19 cellular contexts compared by ENCODE assay signal in genomic region chr3:114035896-114036295, GRCh38. TPM values are rescaled to one million over a fixed set of nuclear protein-coding genes. Genes with fewer than 3 reads are reported as not detected.
DNase-seq lines count a peak whose midpoint lies in the region; ATAC-seq lines count a peak whose summit lies in the region.
"Had no signal": no experiment of that assay in that cellular context is flagged by ENCODE, and none has a peak within 500 bp of the region (broad histone marks: within the 10 kb centered on the region; RNA-seq: fewer than 3 reads in every experiment).

No MANE protein-coding gene starts in this region.

- H3K4me2 ChIP-seq in GM23248 (ENCODE audit: unreplicated experiment) = no peak overlapping the region
- H3K4me2 ChIP-seq in mesenchymal stem cell (ENCODE audit: low read length, poor library complexity, severe bottlenecking) = no peak overlapping the region
- H3K4me2 ChIP-seq: GM23338 had no signal

- no peaks in the 10 kb centered on the region for H3K79me1 ChIP-seq in mesenchymal stem cell (replicated peaks; ENCODE audit: low read length, poor library complexity, severe bottlenecking)

- ATAC-seq in GM18907 (IDR thresholded peaks at IDR 0.05; ENCODE audit: unreplicated experiment) (no peak), GM19452 (IDR thresholded peaks at IDR 0.05; ENCODE audit: unreplicated experiment) (no peak)
- ATAC-seq: GM23338, HCT116, K562 had no signal

- no peak overlapping the region for H3K14ac ChIP-seq in mesenchymal stem cell (ENCODE audit: low read length in 2 of 2)

- H2BK15ac ChIP-seq in mesenchymal stem cell (ENCODE audit: low read depth, poor library complexity, severe bottlenecking) = no peak overlapping the region

- no peak overlapping the region for H3K4me3 ChIP-seq in GM23248
- no peak overlapping the region for H3K4me3 ChIP-seq in mesenchymal stem cell (ENCODE audit: insufficient read depth in 1 of 2, low read depth in 1 of 2, low read length in 2 of 2)
- H3K4me3 ChIP-seq: GM23338, K562 had no signal

- H3K9ac ChIP-seq in GM23248 = no peak overlapping the region
- peak overlapping the region; percentile 28 for H3K9ac ChIP-seq in mesenchymal stem cell (ENCODE audit: low read length)

- H3K27ac ChIP-seq in GM23248 (peak overlapping the region; percentile 9; the same call in 1 of the 2 replicates), mesenchymal stem cell (ENCODE audit: low read length, poor library complexity, severe bottlenecking) (no peak overlapping the region)
- H3K27ac ChIP-seq: C4-2B had no signal

- H2AK5ac ChIP-seq in mesenchymal stem cell (ENCODE audit: low read length, severe bottlenecking) = no peak overlapping the region

- no peak overlapping the region for H3K18ac ChIP-seq in mesenchymal stem cell (ENCODE audit: low read depth in 1 of 2, low read length in 2 of 2)

- no peak overlapping the region for H2BK5ac ChIP-seq in mesenchymal stem cell (ENCODE audit: low read depth, low read length, poor library complexity, severe bottlenecking)

- H3K36me3 ChIP-seq in GM23248 (ENCODE audit: low read depth) (no peaks in the 10 kb centered on the region; the same call in 1 of the 2 replicates), mesenchymal stem cell (ENCODE audit: control insufficient read depth in 1 of 2, insufficient read depth in 2 of 2, low read depth in 1 of 2, low read length in 2 of 2) (peaks cover 0 to 36% of the 10 kb centered on the region in 2 experiments)

- DNase-seq in GM23248 = peak; percentile 23
- peak; percentile 66 for DNase-seq in fibroblast of gingiva (ENCODE audit: low read depth)
- no peak for DNase-seq in mesenchymal stem cell
- DNase-seq in activated CD4-positive, alpha-beta T cell treated with anti-CD3 and anti-CD28 coated beads, Interleukin-2, amount 10 ng/mL, durations not matched to agents 24 days and 14 days = no peak
- DNase-seq: ACHN; AML-193; Caco-2; CD4-positive, alpha-beta T cell; DMS153; DMS79; GDM1; H7 had no signal

- no peaks in the 10 kb centered on the region for H4K20me1 ChIP-seq in GM23248 (ENCODE audit: insufficient read depth)

- no peak overlapping the region for H4K8ac ChIP-seq in mesenchymal stem cell (ENCODE audit: low read length)

- H3K27me3 Mint-ChIP-seq in activated CD4-positive, alpha-beta T cell treated with anti-CD3 and anti-CD28 coated beads, Interleukin-2, amount 10 ng/mL, durations not matched to agents 24 days and 14 days = no peaks in the 10 kb centered on the region
- H3K27me3 Mint-ChIP-seq: CD4-positive, alpha-beta T cell had no signal

- no peak overlapping the region for H2BK12ac ChIP-seq in mesenchymal stem cell (ENCODE audit: low read length in 2 of 2)

- H3K36me3 Mint-ChIP-seq in activated CD4-positive, alpha-beta T cell treated with anti-CD3 and anti-CD28 coated beads, Interleukin-2, amount 10 ng/mL, durations not matched to agents 24 days and 14 days (ENCODE audit: low read depth) = peaks cover 6% of the 10 kb centered on the region

- no peaks in the 10 kb centered on the region; the same call in 1 of the 2 replicates for H3K9me2 ChIP-seq in GM23248 (ENCODE audit: insufficient read depth)

- no peak overlapping the region for H2AFZ ChIP-seq in GM23248
- H2AFZ ChIP-seq in mesenchymal stem cell (ENCODE audit: low read depth, low read length) = no peak overlapping the region
- H2AFZ ChIP-seq: GM23338 had no signal

- H2BK120ac ChIP-seq in mesenchymal stem cell (ENCODE audit: low read depth, low read length) = no peak overlapping the region

- no peaks in the 10 kb centered on the region for H3K9me3 Mint-ChIP-seq in activated CD4-positive, alpha-beta T cell treated with anti-CD3 and anti-CD28 coated beads, Interleukin-2, amount 10 ng/mL, durations not matched to agents 24 days and 14 days
- H3K9me3 Mint-ChIP-seq: CD4-positive, alpha-beta T cell; GM23338; HFFc6 had no signal

- in situ Hi-C loops in GM23248 (cut with MboI) = no loop called here

- peaks cover 11% of the 10 kb centered on the region for H3F3A ChIP-seq in GM23248 (ENCODE audit: insufficient read depth)

- intact Hi-C loops in activated CD4-positive, alpha-beta T cell treated with anti-CD3 and anti-CD28 coated beads, Interleukin-2, amount 10 ng/mL, durations not matched to agents 24 days and 14 days (cut with micrococcal nuclease) = no loop called here

- no peak overlapping the region for H4K91ac ChIP-seq in mesenchymal stem cell (ENCODE audit: low read length)

- WGBS in GM23248 (ENCODE audit: low coverage in 1 of 2, low lambda C conversion rate in 2 of 2, missing lambda C conversion rate in 2 of 2), 2 experiments = 4 to 7% methylated on average over 3 of the region's 3 CpGs
- WGBS in mesenchymal stem cell = 96% methylated on average over 2 of the region's 3 CpGs

- no peaks in the 10 kb centered on the region for H3K79me2 ChIP-seq in GM23248 (ENCODE audit: insufficient read depth)

- H3K4me1 ChIP-seq in GM23248 (ENCODE audit: insufficient read depth) = peaks cover 17% of the 10 kb centered on the region
- H3K4me1 ChIP-seq in mesenchymal stem cell (ENCODE audit: control insufficient read depth, insufficient read depth, low read depth, low read length) = no peaks in the 10 kb centered on the region
- H3K4me1 ChIP-seq: Caco-2 had no signal

- H3K4ac ChIP-seq in mesenchymal stem cell (ENCODE audit: low read depth in 1 of 2, low read length in 2 of 2) = no peak overlapping the region

- no peak overlapping the region for H3K4me3 Mint-ChIP-seq in activated CD4-positive, alpha-beta T cell treated with anti-CD3 and anti-CD28 coated beads, Interleukin-2, amount 10 ng/mL, durations not matched to agents 24 days and 14 days
- H3K4me3 Mint-ChIP-seq: CD4-positive, alpha-beta T cell; GM23338; HFFc6 had no signal

- H3K23ac ChIP-seq in mesenchymal stem cell (ENCODE audit: low read length in 2 of 2) = no peak overlapping the region

- H3K9me3 ChIP-seq in GM23248 (ENCODE audit: low read depth) (no peaks in the 10 kb centered on the region), mesenchymal stem cell (ENCODE audit: control insufficient read depth, low read length) (no peaks in the 10 kb centered on the region)
- H3K9me3 ChIP-seq: Caco-2 had no signal

- H3K4me1 Mint-ChIP-seq in activated CD4-positive, alpha-beta T cell treated with anti-CD3 and anti-CD28 coated beads, Interleukin-2, amount 10 ng/mL, durations not matched to agents 24 days and 14 days = no peaks in the 10 kb centered on the region

- H3K27me3 ChIP-seq in GM23248 (replicated peaks; ENCODE audit: insufficient read depth) = no peaks in the 10 kb centered on the region
- H3K27me3 ChIP-seq in mesenchymal stem cell (ENCODE audit: control insufficient read depth in 1 of 2, insufficient read depth in 1 of 2, low read length in 2 of 2) = no peaks in the 10 kb centered on the region

- H3K27ac Mint-ChIP-seq in activated CD4-positive, alpha-beta T cell treated with anti-CD3 and anti-CD28 coated beads, Interleukin-2, amount 10 ng/mL, durations not matched to agents 24 days and 14 days = no peak overlapping the region
- H3K27ac Mint-ChIP-seq: CD4-positive, alpha-beta T cell; GM23338; HFFc6 had no signal

RNA-seq across cellular contexts. Expression of gene CCDC191, which starts 20.4 kb away (rescaled TPM):
- 0.43 and 2.4 TPM in 2 replicates for total RNA-seq in GM23248 (2014; rRNA removed; shearing (Covaris generic))
- 1.1 and 1.5 TPM in 2 replicates for polyA plus RNA-seq in GM23248 (2016; fragmentation: Nextera tagmentation; extraction: Ambion mirVana)
- polyA plus RNA-seq in mesenchymal stem cell (2013, experiment 1 of 2) = 1.5 TPM
- polyA plus RNA-seq in mesenchymal stem cell (2013, experiment 2 of 2) = 1.5 TPM
- 0.66 and 1.7 TPM in 2 replicates for total RNA-seq in activated CD4-positive, alpha-beta T cell treated with anti-CD3 and anti-CD28 coated beads, Interleukin-2, amount 10 ng/mL, durations not matched to agents 24 days and 14 days

RNA-seq across cellular contexts. Expression of gene QTRT2, which starts 20.6 kb away (rescaled TPM):
- 11.7 and 19.9 TPM in 2 replicates for total RNA-seq in GM23248 (2014; rRNA removed; shearing (Covaris generic))
- 8.3 and 10.9 TPM in 2 replicates for polyA plus RNA-seq in GM23248 (2016; fragmentation: Nextera tagmentation; extraction: Ambion mirVana)
- polyA plus RNA-seq in mesenchymal stem cell (2013, experiment 1 of 2) = 6.3 TPM
- polyA plus RNA-seq in mesenchymal stem cell (2013, experiment 2 of 2) = 7.3 TPM
- total RNA-seq in activated CD4-positive, alpha-beta T cell treated with anti-CD3 and anti-CD28 coated beads, Interleukin-2, amount 10 ng/mL, durations not matched to agents 24 days and 14 days = 50.5 and 55.3 TPM in 2 replicates

Comparison
In these comparisons a context has a peak if more than half of its experiments do, and no peak if none do; other contexts are left out.
1. DNase-seq: peak in GM23248 (single experiment) and fibroblast of gingiva (single experiment); none in mesenchymal stem cell (single experiment) and activated CD4-positive, alpha-beta T cell treated with anti-CD3 and anti-CD28 coated beads, Interleukin-2, amount 10 ng/mL, durations not matched to agents 24 days and 14 days (single experiment).